Comparison of ENCODE assay signal across 8 cellular contexts in genomic region chr11:70191495-70192140, GRCh38. TPM values are rescaled to one million over a fixed set of nuclear protein-coding genes. Genes with fewer than 3 reads are reported as not detected.
DNase-seq lines count a peak whose midpoint lies in the region; ATAC-seq and TF ChIP-seq lines count a peak whose summit lies in the region.

No MANE protein-coding gene starts in this region.

- no peaks in the 10 kb centered on the region for H3K36me3 ChIP-seq in Peyer's patch
- no peaks in the 10 kb centered on the region for H3K36me3 ChIP-seq in parathyroid adenoma (ENCODE audit: control insufficient read depth, insufficient read depth, low read length)

- no peak overlapping the region for H3K4me3 Mint-ChIP-seq in activated T-helper 17 cell treated with anti-CD3 and anti-CD28 coated beads, Interleukin-2, amount 50 U/mL, for 72 hours

- H2AFZ ChIP-seq in parathyroid adenoma: peak overlapping the region; percentile 50

- H3K9me3 Mint-ChIP-seq in activated T-helper 17 cell treated with anti-CD3 and anti-CD28 coated beads, Interleukin-2, amount 50 U/mL, for 72 hours: no peaks in the 10 kb centered on the region

- no peak overlapping the region for H3K9ac ChIP-seq in parathyroid adenoma

- no peaks in the 10 kb centered on the region for H3K36me3 Mint-ChIP-seq in activated T-helper 17 cell treated with anti-CD3 and anti-CD28 coated beads, Interleukin-2, amount 50 U/mL, for 72 hours (ENCODE audit: low read depth)

- TF ChIP-seq CTCF in C4-2B (conservative IDR thresholded peaks at IDR 0.05) (peak; percentile 97), Peyer's patch (IDR thresholded peaks at IDR 0.05) (peak in 5 of 6 experiments; percentile 29 to 91 (median 88)), foreskin keratinocyte (conservative IDR thresholded peaks at IDR 0.05) (peak; percentile 95), parathyroid adenoma (IDR thresholded peaks at IDR 0.05) (peak; percentile 80)

- H3K4me2 ChIP-seq in parathyroid adenoma (ENCODE audit: low read length): no peak overlapping the region

- no peaks in the 10 kb centered on the region for H3K9me3 ChIP-seq in Peyer's patch
- H3K9me3 ChIP-seq in parathyroid adenoma (ENCODE audit: control insufficient read depth, low read length): no peaks in the 10 kb centered on the region

- H3K27ac Mint-ChIP-seq in activated T-helper 17 cell treated with anti-CD3 and anti-CD28 coated beads, Interleukin-2, amount 50 U/mL, for 72 hours: no peak overlapping the region

- no peak overlapping the region for H3K4me3 ChIP-seq in Peyer's patch
- H3K4me3 ChIP-seq in parathyroid adenoma (ENCODE audit: low read depth, low read length): no peak overlapping the region

- no peak overlapping the region for H3K27ac ChIP-seq in C4-2B
- H3K27ac ChIP-seq in Peyer's patch: no peak overlapping the region
- H3K27ac ChIP-seq in foreskin keratinocyte: no peak overlapping the region
- no peak overlapping the region for H3K27ac ChIP-seq in parathyroid adenoma

- TF ChIP-seq POLR2A in Peyer's patch (IDR thresholded peaks at IDR 0.05): no peak

- H3K4me1 Mint-ChIP-seq in activated T-helper 17 cell treated with anti-CD3 and anti-CD28 coated beads, Interleukin-2, amount 50 U/mL, for 72 hours: no peaks in the 10 kb centered on the region

- no peaks in the 10 kb centered on the region for H3K4me1 ChIP-seq in Peyer's patch
- no peaks in the 10 kb centered on the region for H3K4me1 ChIP-seq in foreskin keratinocyte
- H3K4me1 ChIP-seq in parathyroid adenoma: no peaks in the 10 kb centered on the region

- peaks cover 4% of the 10 kb centered on the region for H3K27me3 Mint-ChIP-seq in activated T-helper 17 cell treated with anti-CD3 and anti-CD28 coated beads, Interleukin-2, amount 50 U/mL, for 72 hours

- no peaks in the 10 kb centered on the region for H3K27me3 ChIP-seq in Peyer's patch
- no peaks in the 10 kb centered on the region for H3K27me3 ChIP-seq in foreskin keratinocyte
- no peaks in the 10 kb centered on the region for H3K27me3 ChIP-seq in parathyroid adenoma (ENCODE audit: control insufficient read depth, insufficient read depth, low read length)

- no peaks in the 10 kb centered on the region for H3K79me2 ChIP-seq in parathyroid adenoma

- peak; percentile 79 for ATAC-seq in activated T-helper 17 cell treated with anti-CD3 and anti-CD28 coated beads, Interleukin-2, amount 50 U/mL, for 72 hours (replicated peaks)
- peak; percentile 69 for ATAC-seq in foreskin keratinocyte
- no peak for ATAC-seq in GM21737 (IDR thresholded peaks at IDR 0.05; ENCODE audit: unreplicated experiment)

- DNase-seq in HCEC 1CT: peak; percentile 23
- DNase-seq in Peyer's patch: peak; percentile 24 to 87 (median 83)
- peak in 1 of 2 donors; percentile 34 for DNase-seq in foreskin keratinocyte
- DNase-seq in NCI-H1436 (lab: John Stamatoyannopoulos, UW): no peak

RNA-seq across cellular contexts. Expression of gene FADD, which starts 11.5 kb away (rescaled TPM):
- 10 to 100 TPM in 3 of 4 donors, 1 to 10 TPM in 1; 9.9 to 33.6 (median 28.8) TPM for total RNA-seq in Peyer's patch
- total RNA-seq in activated T-helper 17 cell treated with anti-CD3 and anti-CD28 coated beads, Interleukin-2, amount 50 U/mL, for 72 hours: 10 to 100 TPM; 25.5 to 37.1 TPM
- total RNA-seq in foreskin keratinocyte: 46.6 and 48.7 TPM in 2 replicates
- polyA plus RNA-seq in foreskin keratinocyte: 47.7 and 52.2 TPM in 2 replicates
